Comparison of ENCODE assay signal across 28 cellular contexts in the genomic region with DNA sequence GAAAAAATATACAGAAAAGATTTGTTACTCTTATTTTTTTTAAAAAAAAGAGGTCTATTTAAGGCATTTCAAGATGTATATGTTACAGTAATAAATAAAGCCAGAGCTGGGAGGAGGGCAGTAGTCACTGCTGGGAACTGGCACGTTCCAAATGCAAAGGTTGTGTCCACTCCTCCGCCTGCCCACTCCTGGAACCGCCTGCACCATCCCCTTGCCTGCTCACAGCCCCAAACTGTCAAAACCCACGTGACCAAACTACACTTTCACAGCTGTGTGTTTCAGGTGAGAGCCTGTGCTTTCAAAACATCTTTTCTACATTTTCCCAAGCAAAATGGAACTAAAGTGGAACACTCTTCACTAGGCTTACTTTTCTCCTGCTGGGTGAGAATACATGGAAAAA.
"Had no signal": no experiment of that assay in that cellular context is flagged by ENCODE, and none has a peak within 500 bp of the region (broad histone marks: within the 10 kb centered on the region; RNA-seq: fewer than 3 reads in every experiment).

No MANE protein-coding gene starts in this region.

- H3K36me3 ChIP-seq: prostate gland, thoracic aorta, uterus had no signal

- H3K4me3 Mint-ChIP-seq: naive thymus-derived CD8-positive, alpha-beta T cell; nephron; neural crest cell; stimulated activated effector memory CD8-positive, alpha-beta T cell treated with anti-CD3 and anti-CD28 coated beads, Interleukin-12 subunit alpha, Interleukin-12 subunit beta, amount 100 ng/mL, for 72 hours; stimulated activated naive CD8-positive, alpha-beta T cell treated with anti-CD3 and anti-CD28 coated beads, Interleukin-15, Interleukin-2, amounts not matched to agents 100 ng/mL and 50 ng/mL, for 24 hours; type B pancreatic cell had no signal

- H3K27ac Mint-ChIP-seq: naive thymus-derived CD8-positive, alpha-beta T cell; stimulated activated effector memory CD8-positive, alpha-beta T cell treated with anti-CD3 and anti-CD28 coated beads, Interleukin-12 subunit alpha, Interleukin-12 subunit beta, amount 100 ng/mL, for 72 hours; stimulated activated naive CD8-positive, alpha-beta T cell treated with anti-CD3 and anti-CD28 coated beads, Interleukin-15, Interleukin-2, amounts not matched to agents 100 ng/mL and 50 ng/mL, for 24 hours; type B pancreatic cell had no signal

- H3K4me3 ChIP-seq: lower lobe of right lung, pancreas, prostate gland, spleen, suprapubic skin, thoracic aorta, tibial nerve, uterus had no signal

- H3K27me3 ChIP-seq: pancreas, spleen, suprapubic skin, tibial nerve, uterus had no signal

- H3K9me3 Mint-ChIP-seq: naive thymus-derived CD8-positive, alpha-beta T cell; nephron; neural crest cell; stimulated activated effector memory CD8-positive, alpha-beta T cell treated with anti-CD3 and anti-CD28 coated beads, Interleukin-12 subunit alpha, Interleukin-12 subunit beta, amount 100 ng/mL, for 72 hours; stimulated activated naive CD8-positive, alpha-beta T cell treated with anti-CD3 and anti-CD28 coated beads, Interleukin-15, Interleukin-2, amounts not matched to agents 100 ng/mL and 50 ng/mL, for 24 hours; type B pancreatic cell had no signal

- H3K36me3 Mint-ChIP-seq: naive thymus-derived CD8-positive, alpha-beta T cell; stimulated activated effector memory CD8-positive, alpha-beta T cell treated with anti-CD3 and anti-CD28 coated beads, Interleukin-12 subunit alpha, Interleukin-12 subunit beta, amount 100 ng/mL, for 72 hours had no signal

- H3K4me1 ChIP-seq: pancreas, prostate gland, suprapubic skin, uterus had no signal

- H3K27me3 Mint-ChIP-seq: naive thymus-derived CD8-positive, alpha-beta T cell; stimulated activated naive CD8-positive, alpha-beta T cell treated with anti-CD3 and anti-CD28 coated beads, Interleukin-15, Interleukin-2, amounts not matched to agents 100 ng/mL and 50 ng/mL, for 24 hours; type B pancreatic cell had no signal

- DNase-seq: hippocampal formation; kidney glomerular epithelial cell; left cardiac atrium; left ventricle myocardium superior; lower lobe of right lung; mammary epithelial cell; mesenchymal stem cell; naive thymus-derived CD8-positive, alpha-beta T cell; nucleus accumbens; pancreas; retina; right cardiac atrium; small intestine; spleen; stimulated activated CD4-positive, alpha-beta T cell treated with anti-CD3 and anti-CD28 coated beads, Interleukin-4, amount 100 ng/mL, for 24 hours; stimulated activated naive CD4-positive, alpha-beta T cell; uterus had no signal

- H3K27ac ChIP-seq: lower lobe of right lung, pancreas, prostate gland, spleen, suprapubic skin, tibial nerve, uterus had no signal

- H3K9me3 ChIP-seq: lower lobe of right lung, pancreas, prostate gland, spleen, suprapubic skin, thoracic aorta, tibial nerve, uterus had no signal

- ATAC-seq: left cardiac atrium; left lobe of liver; left ventricle myocardium superior; lower lobe of right lung; naive thymus-derived CD8-positive, alpha-beta T cell; pancreas; right cardiac atrium; sciatic nerve; stimulated activated effector memory CD8-positive, alpha-beta T cell treated with anti-CD3 and anti-CD28 coated beads, Interleukin-12 subunit alpha, Interleukin-12 subunit beta, amount 100 ng/mL, for 72 hours had no signal
